13 cellular contexts compared by ENCODE assay signal in genomic region chr5:111734013-111734412, GRCh38. TPM values are rescaled to one million over a fixed set of nuclear protein-coding genes. Genes with fewer than 3 reads are reported as not detected.
DNase-seq lines count a peak whose midpoint lies in the region; ATAC-seq and TF ChIP-seq lines count a peak whose summit lies in the region.
"Had no signal": no experiment of that assay in that cellular context is flagged by ENCODE, and none has a peak within 500 bp of the region (broad histone marks: within the 10 kb centered on the region; RNA-seq: fewer than 3 reads in every experiment).

No MANE protein-coding gene starts in this region.

- TF ChIP-seq CTCF in smooth muscle cell (IDR thresholded peaks at IDR 0.05; ENCODE audit: borderline replicate concordance, insufficient read depth, poor library complexity, severe bottlenecking): no peak
- TF ChIP-seq CTCF in CD8-positive, alpha-beta T cell (IDR thresholded peaks at IDR 0.05): no peak

- 23% methylated on average over 5 of the region's 6 CpGs for WGBS in smooth muscle cell (ENCODE audit: low lambda C conversion rate)

- peaks cover 23% of the 10 kb centered on the region for H3K79me2 ChIP-seq in smooth muscle cell (ENCODE audit: low read depth)

- peak; percentile 51 for DNase-seq in NCI-H82 (lab: John Stamatoyannopoulos, UW)
- no peak for DNase-seq in NCI-H82 treated with DMSO at 0.1 percent for 48 hours (lab: John Stamatoyannopoulos, UW; ENCODE audit: unreplicated experiment)
- peak; percentile 69 for DNase-seq in adipocyte (ENCODE audit: low read depth)
- DNase-seq in left ventricle myocardium superior: no peak
- no peak for DNase-seq in smooth muscle cell (lab: John Stamatoyannopoulos, UW; ENCODE audit: unreplicated experiment)
- no peak for DNase-seq in CD8-positive, alpha-beta T cell
- DNase-seq: activated CD8-positive, alpha-beta memory T cell treated with anti-CD3 and anti-CD28 coated beads for 24 hours; NCI-H226; stimulated activated CD4-positive, alpha-beta T cell treated with anti-CD3 and anti-CD28 coated beads, Interleukin-4, amount 100 ng/mL, for 1 hour had no signal

- H3K4me3 Mint-ChIP-seq in CD8-positive, alpha-beta T cell: no peak overlapping the region

- H3K4me1 Mint-ChIP-seq in CD8-positive, alpha-beta T cell (ENCODE audit: low read depth): peaks cover 4% of the 10 kb centered on the region

- no peak overlapping the region for H2AFZ ChIP-seq in smooth muscle cell (ENCODE audit: low read depth)

- no peaks in the 10 kb centered on the region for H4K20me1 ChIP-seq in smooth muscle cell (ENCODE audit: low read depth)

- H3K27me3 ChIP-seq in adipocyte (replicated peaks; ENCODE audit: control insufficient read depth, insufficient read depth, low read length) (no peaks in the 10 kb centered on the region), smooth muscle cell (ENCODE audit: low read depth) (no peaks in the 10 kb centered on the region)
- H3K27me3 ChIP-seq in CD8-positive, alpha-beta T cell (ENCODE audit: insufficient read depth, low read length): no peaks in the 10 kb centered on the region
- H3K27me3 ChIP-seq: tibial nerve had no signal

- intact Hi-C loops in left ventricle myocardium superior (cut with micrococcal nuclease): no loop called here
- intact Hi-C loops in CD8-positive, alpha-beta T cell (cut with DNase I, micrococcal nuclease): no loop called here

- no peaks in the 10 kb centered on the region for H3K9me3 ChIP-seq in adipocyte (ENCODE audit: control insufficient read depth, low read length)
- no peaks in the 10 kb centered on the region for H3K9me3 ChIP-seq in smooth muscle cell (replicated peaks; ENCODE audit: low read depth)
- H3K9me3 ChIP-seq in CD8-positive, alpha-beta T cell (ENCODE audit: low read length): no peaks in the 10 kb centered on the region
- H3K9me3 ChIP-seq: A549, tibial nerve had no signal

- no peaks in the 10 kb centered on the region for H3K9me3 Mint-ChIP-seq in CD8-positive, alpha-beta T cell

- H3K27me3 Mint-ChIP-seq in CD8-positive, alpha-beta T cell (ENCODE audit: low read depth): no peaks in the 10 kb centered on the region

- H3K27ac ChIP-seq in smooth muscle cell (ENCODE audit: low read depth): peak overlapping the region; percentile 91
- H3K27ac ChIP-seq in CD8-positive, alpha-beta T cell (ENCODE audit: low read depth, low read length): no peak overlapping the region
- H3K27ac ChIP-seq: A549 had no signal

- peaks cover 22% of the 10 kb centered on the region for H3F3A ChIP-seq in smooth muscle cell (ENCODE audit: low read depth)

- ATAC-seq in left ventricle myocardium superior: peak; percentile 59
- no peak for ATAC-seq in GM18505 (IDR thresholded peaks at IDR 0.05; ENCODE audit: unreplicated experiment)
- no peak for ATAC-seq in CD8-positive, alpha-beta T cell
- no peak for ATAC-seq in GM18517 (IDR thresholded peaks at IDR 0.05; ENCODE audit: unreplicated experiment)
- ATAC-seq: A549 had no signal

- H3K27ac Mint-ChIP-seq in CD8-positive, alpha-beta T cell: no peak overlapping the region

- H3K36me3 ChIP-seq in adipocyte (ENCODE audit: control insufficient read depth, insufficient read depth, low read length, severe bottlenecking) (peaks cover 38% of the 10 kb centered on the region), smooth muscle cell (ENCODE audit: low read depth) (no peaks in the 10 kb centered on the region)
- no peaks in the 10 kb centered on the region for H3K36me3 ChIP-seq in CD8-positive, alpha-beta T cell (ENCODE audit: insufficient read depth, low read length)

- no peak overlapping the region for H3K9ac ChIP-seq in adipocyte (ENCODE audit: low read length)
- peak overlapping the region; percentile 68 for H3K9ac ChIP-seq in smooth muscle cell (ENCODE audit: low read depth)

- peaks cover 42% of the 10 kb centered on the region for H3K4me1 ChIP-seq in adipocyte (ENCODE audit: control insufficient read depth, insufficient read depth, low read length)
- H3K4me1 ChIP-seq in smooth muscle cell (ENCODE audit: low read depth): peaks cover 41% of the 10 kb centered on the region
- no peaks in the 10 kb centered on the region for H3K4me1 ChIP-seq in CD8-positive, alpha-beta T cell (ENCODE audit: insufficient read depth, low read length)

- no peak overlapping the region for H3K4me3 ChIP-seq in adipocyte (ENCODE audit: low read length)
- no peak overlapping the region for H3K4me3 ChIP-seq in smooth muscle cell
- no peak overlapping the region for H3K4me3 ChIP-seq in CD8-positive, alpha-beta T cell (ENCODE audit: low read depth, low read length)
- H3K4me3 ChIP-seq: A549, tibial nerve had no signal

- peak overlapping the region; percentile 79 for H3K4me2 ChIP-seq in smooth muscle cell
- H3K4me2 ChIP-seq: A549 had no signal

- CTCF ChIA-PET in CD8-positive, alpha-beta T cell (lab: Charles Lee): no interaction called here

- POLR2A ChIA-PET in CD8-positive, alpha-beta T cell (lab: Charles Lee): no interaction called here

- H3K36me3 Mint-ChIP-seq in CD8-positive, alpha-beta T cell: peaks cover 2% of the 10 kb centered on the region

- TF ChIP-seq POLR2A in GM18505 (IDR thresholded peaks at IDR 0.05; ENCODE audit: borderline replicate concordance, extremely low read depth, insufficient read depth, insufficient read length): no peak

RNA-seq across cellular contexts. Expression of gene NREP, which starts 23.0 kb away (rescaled TPM):
- total RNA-seq in left ventricle myocardium superior (38.6 TPM), smooth muscle cell (270 and 306 TPM in 2 replicates)
- 166 and 191 TPM in 2 replicates for polyA plus RNA-seq in smooth muscle cell
- 1 to 10 TPM; 1.9 to 2.2 TPM for total RNA-seq in CD8-positive, alpha-beta T cell

Comparison
In these comparisons a context has a peak if more than half of its experiments do, and no peak if none do; other contexts are left out.
1. DNase-seq: peak in NCI-H82 (single experiment) and adipocyte (single experiment); none in NCI-H82 treated with DMSO at 0.1 percent for 48 hours (single experiment), left ventricle myocardium superior (single experiment), smooth muscle cell (single experiment) and CD8-positive, alpha-beta T cell (0 of 7).
2. RNA of gene NREP, which starts 23.0 kb away (total RNA-seq): 270 to 306 TPM in smooth muscle cell and 38.6 TPM in left ventricle myocardium superior (single experiment); 1.9 to 2.2 TPM in CD8-positive, alpha-beta T cell; every median in the first group is over 10 times any median in the second.